Comparison of ENCODE assay signal across 17 cellular contexts in genomic region chr17:27327871-27328270, GRCh38. TPM values are rescaled to one million over a fixed set of nuclear protein-coding genes. Genes with fewer than 3 reads are reported as not detected.
DNase-seq lines count a peak whose midpoint lies in the region; FAIRE-seq and TF ChIP-seq lines count a peak whose summit lies in the region.
"Had no signal": no experiment of that assay in that cellular context is flagged by ENCODE, and none has a peak within 500 bp of the region (broad histone marks: within the 10 kb centered on the region; RNA-seq: fewer than 3 reads in every experiment).

No MANE protein-coding gene starts in this region.

- H3K27ac Mint-ChIP-seq in mesothelial cell of epicardium: peak overlapping the region; percentile 93
- H3K27ac Mint-ChIP-seq: H9 had no signal

- peaks cover 9% of the 10 kb centered on the region for H3K4me1 ChIP-seq in Karpas-422 (ENCODE audit: low read length)

- TF ChIP-seq CTCF in choroid plexus epithelial cell (conservative IDR thresholded peaks at IDR 0.05; ENCODE audit: low read depth, low read length): no peak
- no peak for TF ChIP-seq CTCF in fibroblast of the aortic adventitia (IDR thresholded peaks at IDR 0.05; ENCODE audit: insufficient read depth, low read length)
- TF ChIP-seq CTCF in mesothelial cell of epicardium (IDR thresholded peaks at IDR 0.05; ENCODE audit: unreplicated experiment): no peak
- TF ChIP-seq CTCF in brain microvascular endothelial cell (IDR thresholded peaks at IDR 0.05; ENCODE audit: low read depth, low read length, missing control alignments): no peak

- H3K27me3 Mint-ChIP-seq in mesothelial cell of epicardium (ENCODE audit: low read depth): no peaks in the 10 kb centered on the region
- H3K27me3 Mint-ChIP-seq: CD4-positive, alpha-beta memory T cell had no signal

- H3K27ac ChIP-seq in Karpas-422 (ENCODE audit: low read length): no peak overlapping the region
- no peak overlapping the region for H3K27ac ChIP-seq in brain microvascular endothelial cell
- H3K27ac ChIP-seq: C4-2B had no signal

- no peaks in the 10 kb centered on the region for H3K27me3 ChIP-seq in Karpas-422 (ENCODE audit: low read length)
- H3K27me3 ChIP-seq in brain microvascular endothelial cell (replicated peaks): no peaks in the 10 kb centered on the region
- H3K27me3 ChIP-seq: BE2C had no signal

- no peaks in the 10 kb centered on the region for H3K9me2 ChIP-seq in Karpas-422 (replicated peaks; ENCODE audit: insufficient read depth, low read length)

- DNase-seq in HTR-8/SVneo (ENCODE audit: insufficient read length, low spot score) (no peak), choroid plexus epithelial cell (ENCODE audit: low read depth) (peak; percentile 51), fibroblast of the aortic adventitia (ENCODE audit: low read depth) (peak; percentile 31), mesothelial cell of epicardium (ENCODE audit: low spot score in 2 of 2, unreplicated experiment in 2 of 2) (no peak), Karpas-422 (no peak), SIG-M5 treated with dmso at 0.1 percent for 504 hours (lab: John Stamatoyannopoulos, UW; ENCODE audit: unreplicated experiment) (no peak), brain microvascular endothelial cell (no peak)
- DNase-seq: BE2C; CD4-positive, alpha-beta memory T cell; DMS79 treated with DMSO at 0.1 percent for 48 hours; EL; GOT3 had no signal

- no peak overlapping the region for H3K4me3 Mint-ChIP-seq in mesothelial cell of epicardium
- H3K4me3 Mint-ChIP-seq: CD4-positive, alpha-beta memory T cell; H9 had no signal

- no peaks in the 10 kb centered on the region for H3K36me3 Mint-ChIP-seq in mesothelial cell of epicardium
- H3K36me3 Mint-ChIP-seq: CD4-positive, alpha-beta memory T cell had no signal

- H3K79me2 ChIP-seq in Karpas-422 (ENCODE audit: low read length): no peaks in the 10 kb centered on the region

- no peaks in the 10 kb centered on the region for H3K9me3 ChIP-seq in Karpas-422 (ENCODE audit: low read length)
- H3K9me3 ChIP-seq: BE2C had no signal

- H3K4me2 ChIP-seq in Karpas-422 (ENCODE audit: low read depth, low read length, poor library complexity, severe bottlenecking): no peak overlapping the region

- H4K20me1 ChIP-seq in Karpas-422 (ENCODE audit: insufficient read depth, low read depth, low read length): no peaks in the 10 kb centered on the region; the same call in 1 of the 2 replicates

- no peaks in the 10 kb centered on the region for H3K9me3 Mint-ChIP-seq in mesothelial cell of epicardium
- H3K9me3 Mint-ChIP-seq: CD4-positive, alpha-beta memory T cell; H9 had no signal

- H3K36me3 ChIP-seq in Karpas-422 (ENCODE audit: insufficient read depth, low read length) (no peaks in the 10 kb centered on the region), brain microvascular endothelial cell (replicated peaks) (no peaks in the 10 kb centered on the region)
- H3K36me3 ChIP-seq: BE2C had no signal

- FAIRE-seq in HTR-8/SVneo (lab: Jason Lieb, UNC): peak; percentile 9
- FAIRE-seq: A204.1, G401.6, GM12891 had no signal

- peaks cover 48% of the 10 kb centered on the region for H3K4me1 Mint-ChIP-seq in mesothelial cell of epicardium

- H2AFZ ChIP-seq in Karpas-422 (ENCODE audit: low read length): no peak overlapping the region

- in situ Hi-C loops in brain microvascular endothelial cell (cut with HindIII; ENCODE audit: low pct_ligation_motif_present, low sequenced_read_pairs): loop anchor here (25.0 kb wide), 1 partner anchor 91 kb away; no protein-coding TSS in a partner anchor

- H3K9ac ChIP-seq in Karpas-422 (ENCODE audit: low read length): no peak overlapping the region

- H3K4me3 ChIP-seq in choroid plexus epithelial cell (ENCODE audit: low read depth, low read length) (no peak overlapping the region), fibroblast of the aortic adventitia (ENCODE audit: low read depth, low read length) (no peak overlapping the region), Karpas-422 (ENCODE audit: low read length) (no peak overlapping the region), brain microvascular endothelial cell (ENCODE audit: low read depth, low read length) (no peak overlapping the region)

RNA-seq across cellular contexts. Expression of gene WSB1, which starts 34.0 kb away (rescaled TPM):
- total RNA-seq in fibroblast of the aortic adventitia (ENCODE audit: low replicate concordance): 99.0 and 177 TPM in 2 replicates
- 768 to 806 TPM (median 799 TPM) in 3 replicates for total RNA-seq in mesothelial cell of epicardium
- total RNA-seq in Karpas-422 (2014; rRNA removed; shearing (Covaris generic); ENCODE audit: low replicate concordance): 106 and 128 TPM in 2 replicates

Comparison
In these comparisons a context has a peak if more than half of its experiments do, and no peak if none do; other contexts are left out.
1. DNase-seq: peak in choroid plexus epithelial cell (single experiment) and fibroblast of the aortic adventitia (single experiment); none in HTR-8/SVneo (single experiment), mesothelial cell of epicardium (0 of 2), Karpas-422 (single experiment), SIG-M5 treated with dmso at 0.1 percent for 504 hours (single experiment) and brain microvascular endothelial cell (single experiment).